In genomic region chr17:75764711-75765421, GRCh38 we compare ENCODE assay signal across 1 cellular context.
TF ChIP-seq lines count a peak whose summit lies in the region.

TSS of gene GALK1 (minus strand) at chr17:75765192. CDS start at chr17:75765136, 56 bp downstream.

TF ChIP-seq in K562, 482 proteins besides CTCF, POLR2A, EP300 and RAD21 (continued from another document and continues in another):
- TF ChIP-seq ATF6 (CRISPR knock-in tag; IDR thresholded peaks at IDR 0.05) (no peak), E4F1 (CRISPR knock-in tag; IDR thresholded peaks at IDR 0.05; ENCODE audit: borderline replicate concordance) (no peak), CBX3 (IDR thresholded peaks at IDR 0.05; ENCODE audit: borderline replicate concordance in 1 of 2, low read length in 2 of 2) (no peak), ETS2 (tag; IDR thresholded peaks at IDR 0.05; ENCODE audit: borderline replicate concordance, poor library complexity, severe bottlenecking) (no peak), ZNF232 (CRISPR knock-in tag; IDR thresholded peaks at IDR 0.05) (no peak), SMARCA5 (IDR thresholded peaks at IDR 0.05) (no peak), PCBP1 (IDR thresholded peaks at IDR 0.05; ENCODE audit: low read depth, low read length, poor library complexity, severe bottlenecking) (peak; percentile 72), NRF1 (conservative IDR thresholded peaks at IDR 0.05 in 1 of 2, IDR thresholded peaks at IDR 0.05 in 1 of 2) (peak; percentile 79 to 82), NELFE (IDR thresholded peaks at IDR 0.05; ENCODE audit: insufficient read depth, insufficient read length) (no peak), THRAP3 (IDR thresholded peaks at IDR 0.05; ENCODE audit: borderline replicate concordance) (no peak), SAFB2 (IDR thresholded peaks at IDR 0.05; ENCODE audit: borderline replicate concordance, low read depth, low read length, severe bottlenecking) (no peak), KLF13 (tag; IDR thresholded peaks at IDR 0.05; ENCODE audit: borderline replicate concordance, low read depth) (no peak), GTF3C2 (IDR thresholded peaks at IDR 0.05; ENCODE audit: borderline replicate concordance, extremely low read depth, insufficient read length) (no peak), U2AF1 (optimal IDR thresholded peaks at IDR 0.05; ENCODE audit: low read depth, low read length) (no peak), MECOM (CRISPR knock-in tag; IDR thresholded peaks at IDR 0.05) (no peak), ZNF165 (CRISPR knock-in tag; IDR thresholded peaks at IDR 0.05; ENCODE audit: borderline replicate concordance) (no peak), GTF2E2 (tag; IDR thresholded peaks at IDR 0.05) (no peak), NFE2L1 (tag; IDR thresholded peaks at IDR 0.05; ENCODE audit: borderline replicate concordance, low read depth) (no peak), PRMT5 (CRISPR knock-in tag; IDR thresholded peaks at IDR 0.05) (no peak), TCF7L2 (IDR thresholded peaks at IDR 0.05; ENCODE audit: low read depth, low read length) (no peak), RBM25 (IDR thresholded peaks at IDR 0.05; ENCODE audit: low read depth, low read length, severe bottlenecking) (no peak), ZNF609 (CRISPR knock-in tag; IDR thresholded peaks at IDR 0.05; ENCODE audit: borderline replicate concordance) (no peak), BRD4 (IDR thresholded peaks at IDR 0.05) (no peak), SIRT6 (IDR thresholded peaks at IDR 0.05; ENCODE audit: low read depth, low read length) (no peak), SIN3B (IDR thresholded peaks at IDR 0.05; ENCODE audit: low read depth) (no peak), CBX2 (IDR thresholded peaks at IDR 0.05; ENCODE audit: insufficient read depth, low read length, poor library complexity, severe bottlenecking) (no peak), CGGBP1 (CRISPR knock-in tag; IDR thresholded peaks at IDR 0.05) (no peak), SPI1 (IDR thresholded peaks at IDR 0.05; ENCODE audit: borderline replicate concordance, low read depth, low read length) (peak; percentile 84), SAP30 (IDR thresholded peaks at IDR 0.05; ENCODE audit: borderline replicate concordance, insufficient read depth, low read depth, low read length, poor library complexity, severe bottlenecking) (peak; percentile 74), PHF20 (IDR thresholded peaks at IDR 0.05; ENCODE audit: partially characterized antibody) (no peak), TCF7 (IDR thresholded peaks at IDR 0.05; ENCODE audit: borderline replicate concordance) (no peak), KAT8 (IDR thresholded peaks at IDR 0.05; ENCODE audit: low read depth) (no peak), RBM14 (IDR thresholded peaks at IDR 0.05; ENCODE audit: borderline replicate concordance, insufficient read depth, low read depth, low read length) (0 out of 2 replicates have a peak, but pooled peaks have one; percentile 85), FOS (IDR thresholded peaks at IDR 0.05; ENCODE audit: extremely low read depth, insufficient read length) (no peak), FUS (optimal IDR thresholded peaks at IDR 0.05; ENCODE audit: low read depth, low read length) (no peak), PCBP2 (IDR thresholded peaks at IDR 0.05; ENCODE audit: low read depth, low read length, poor library complexity, severe bottlenecking) (no peak), MYBL2 (IDR thresholded peaks at IDR 0.05; ENCODE audit: low read depth) (no peak), MYBL2 (CRISPR knock-in tag; IDR thresholded peaks at IDR 0.05; ENCODE audit: borderline replicate concordance) (no peak), NCOA1 (IDR thresholded peaks at IDR 0.05; ENCODE audit: low read depth) (no peak), RFX1 (IDR thresholded peaks at IDR 0.05) (no peak), CBX5 (IDR thresholded peaks at IDR 0.05; ENCODE audit: borderline replicate concordance, low read depth) (0 out of 2 replicates have a peak, but pooled peaks have one; percentile 20), FOXM1 (IDR thresholded peaks at IDR 0.05; ENCODE audit: low read depth) (no peak), FOXM1 (CRISPR knock-in tag; IDR thresholded peaks at IDR 0.05; ENCODE audit: low read depth) (peak; percentile 69; the same call in 1 of the 2 replicates), NR2C1 (IDR thresholded peaks at IDR 0.05) (no peak), NR2C1 (tag; IDR thresholded peaks at IDR 0.05) (no peak), ATF2 (CRISPR knock-in tag; IDR thresholded peaks at IDR 0.05) (no peak), IRF1 (CRISPR knock-in tag; IDR thresholded peaks at IDR 0.05; ENCODE audit: borderline replicate concordance) (no peak), ZFP91 (CRISPR knock-in tag; IDR thresholded peaks at IDR 0.05) (no peak; the same call in 1 of the 2 replicates)
